Comparison of ENCODE assay signal across 1 cellular context in the genomic region with DNA sequence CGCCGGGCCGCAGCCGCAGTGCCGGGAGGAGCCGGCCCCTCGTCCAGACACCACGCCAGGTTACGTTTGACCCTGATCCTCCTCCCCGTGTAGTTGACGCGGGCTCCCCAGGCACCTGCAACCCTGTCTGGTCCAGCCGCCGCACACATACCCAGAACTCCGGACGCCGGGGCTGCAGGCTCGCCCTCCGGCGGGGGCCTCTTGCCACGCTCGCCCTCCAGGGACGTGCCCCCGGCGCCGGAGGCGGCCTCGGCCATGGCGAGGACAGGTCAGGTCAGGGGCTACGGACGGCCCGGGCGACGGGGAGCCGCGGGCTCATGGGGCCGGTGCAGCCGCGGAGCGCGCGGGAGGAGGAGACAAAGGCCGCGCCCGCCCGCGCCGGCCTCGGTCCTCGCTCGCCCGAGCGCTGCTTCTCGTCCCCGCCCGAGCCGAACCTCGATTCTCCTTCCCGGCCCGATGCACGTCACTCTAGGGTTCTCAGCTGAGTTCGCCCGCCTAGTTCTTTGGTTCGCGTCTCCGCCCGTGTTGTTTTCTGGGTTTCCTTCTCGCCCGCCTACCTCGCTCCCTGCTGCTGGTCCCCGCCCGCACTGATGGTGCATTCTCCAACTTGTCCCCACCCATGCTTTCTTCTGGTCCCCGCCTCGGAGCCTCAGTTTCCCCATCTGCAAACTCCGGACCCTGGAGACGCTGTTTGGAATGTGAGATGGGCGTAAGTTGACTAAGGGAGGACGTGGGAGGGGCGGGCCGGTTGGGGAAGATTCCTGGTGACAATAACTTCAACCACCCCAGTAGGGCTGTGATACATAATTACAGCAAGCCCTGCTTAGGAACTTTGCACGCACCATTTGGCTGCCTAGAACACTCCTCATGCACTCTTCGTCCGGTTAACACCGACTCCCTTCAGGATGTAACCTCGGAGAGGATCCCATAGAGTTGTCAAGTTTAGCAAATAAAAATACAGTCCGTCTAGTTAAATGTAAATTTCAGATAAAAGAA.
A peak's percentile ranks its signal among the peaks of the same experiment; 100 is the strongest.
TF ChIP-seq lines count a peak whose summit lies in the region.

A gene with protein sequence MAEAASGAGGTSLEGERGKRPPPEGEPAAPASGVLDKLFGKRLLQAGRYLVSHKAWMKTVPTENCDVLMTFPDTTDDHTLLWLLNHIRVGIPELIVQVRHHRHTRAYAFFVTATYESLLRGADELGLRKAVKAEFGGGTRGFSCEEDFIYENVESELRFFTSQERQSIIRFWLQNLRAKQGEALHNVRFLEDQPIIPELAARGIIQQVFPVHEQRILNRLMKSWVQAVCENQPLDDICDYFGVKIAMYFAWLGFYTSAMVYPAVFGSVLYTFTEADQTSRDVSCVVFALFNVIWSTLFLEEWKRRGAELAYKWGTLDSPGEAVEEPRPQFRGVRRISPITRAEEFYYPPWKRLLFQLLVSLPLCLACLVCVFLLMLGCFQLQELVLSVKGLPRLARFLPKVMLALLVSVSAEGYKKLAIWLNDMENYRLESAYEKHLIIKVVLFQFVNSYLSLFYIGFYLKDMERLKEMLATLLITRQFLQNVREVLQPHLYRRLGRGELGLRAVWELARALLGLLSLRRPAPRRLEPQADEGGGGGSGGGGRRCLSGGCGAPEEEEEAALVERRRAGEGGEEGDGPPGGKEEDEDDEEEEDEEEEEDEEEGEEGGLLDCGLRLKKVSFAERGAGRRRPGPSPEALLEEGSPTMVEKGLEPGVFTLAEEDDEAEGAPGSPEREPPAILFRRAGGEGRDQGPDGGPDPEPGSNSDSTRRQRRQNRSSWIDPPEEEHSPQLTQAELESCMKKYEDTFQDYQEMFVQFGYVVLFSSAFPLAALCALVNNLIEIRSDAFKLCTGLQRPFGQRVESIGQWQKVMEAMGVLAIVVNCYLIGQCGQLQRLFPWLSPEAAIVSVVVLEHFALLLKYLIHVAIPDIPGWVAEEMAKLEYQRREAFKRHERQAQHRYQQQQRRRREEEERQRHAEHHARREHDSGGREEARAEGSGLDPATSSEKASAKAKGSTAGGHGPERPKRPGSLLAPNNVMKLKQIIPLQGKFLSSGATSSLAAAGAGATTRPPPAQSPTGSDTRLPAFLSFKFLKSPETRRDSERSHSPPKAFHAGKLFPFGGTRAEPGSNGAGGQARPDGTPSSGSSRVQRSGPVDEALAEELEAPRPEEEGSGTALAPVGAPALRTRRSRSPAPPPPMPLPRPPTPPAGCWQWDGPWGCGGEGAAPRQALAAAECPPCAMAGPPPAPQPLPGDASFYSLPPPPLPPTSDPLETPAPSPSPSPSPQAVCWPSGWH (minus strand): TSS at position 442 of the 996 bp plus-strand sequence. CDS start 185 bp downstream, at position 257.

TF ChIP-seq in K562, 482 proteins besides CTCF, POLR2A, EP300 and RAD21 (continued from another document and continues in another):
- TF ChIP-seq RNF219 (CRISPR knock-in tag; IDR thresholded peaks at IDR 0.05) (no peak), ZSCAN32 (CRISPR knock-in tag; IDR thresholded peaks at IDR 0.05) (no peak), TOE1 (IDR thresholded peaks at IDR 0.05; ENCODE audit: borderline replicate concordance) (peak; percentile 96), TOE1 (CRISPR knock-in tag; IDR thresholded peaks at IDR 0.05; ENCODE audit: borderline replicate concordance, low read depth) (no peak), NFE2L1 (tag; IDR thresholded peaks at IDR 0.05; ENCODE audit: borderline replicate concordance, low read depth) (no peak), NFE2 (IDR thresholded peaks at IDR 0.05; ENCODE audit: low read depth) (no peak), ZBTB2 (IDR thresholded peaks at IDR 0.05) (peak; percentile 45; the same call in 1 of the 2 replicates), BRD9 (IDR thresholded peaks at IDR 0.05; ENCODE audit: low read depth, partially characterized antibody) (no peak), ZNF124 (CRISPR knock-in tag; IDR thresholded peaks at IDR 0.05) (no peak), NCOA1 (IDR thresholded peaks at IDR 0.05; ENCODE audit: low read depth) (peak; percentile 65; the same call in 1 of the 2 replicates), MLX (CRISPR knock-in tag; conservative IDR thresholded peaks at IDR 0.05) (no peak), ZNF263 (CRISPR knock-in tag; IDR thresholded peaks at IDR 0.05; ENCODE audit: borderline replicate concordance) (no peak; the same call in 1 of the 2 replicates), SMARCE1 (IDR thresholded peaks at IDR 0.05) (0 out of 2 replicates have a peak, but pooled peaks have one; percentile 30), EHMT2 (IDR thresholded peaks at IDR 0.05) (no peak), BCL6 (CRISPR knock-in tag; IDR thresholded peaks at IDR 0.05) (no peak), SNAPC5 (CRISPR knock-in tag; IDR thresholded peaks at IDR 0.05) (no peak), ZNF436 (CRISPR knock-in tag; IDR thresholded peaks at IDR 0.05) (no peak)
- TF ChIP-seq, protein P1, sequence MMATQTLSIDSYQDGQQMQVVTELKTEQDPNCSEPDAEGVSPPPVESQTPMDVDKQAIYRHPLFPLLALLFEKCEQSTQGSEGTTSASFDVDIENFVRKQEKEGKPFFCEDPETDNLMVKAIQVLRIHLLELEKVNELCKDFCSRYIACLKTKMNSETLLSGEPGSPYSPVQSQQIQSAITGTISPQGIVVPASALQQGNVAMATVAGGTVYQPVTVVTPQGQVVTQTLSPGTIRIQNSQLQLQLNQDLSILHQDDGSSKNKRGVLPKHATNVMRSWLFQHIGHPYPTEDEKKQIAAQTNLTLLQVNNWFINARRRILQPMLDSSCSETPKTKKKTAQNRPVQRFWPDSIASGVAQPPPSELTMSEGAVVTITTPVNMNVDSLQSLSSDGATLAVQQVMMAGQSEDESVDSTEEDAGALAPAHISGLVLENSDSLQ (IDR thresholded peaks at IDR 0.05): peak; percentile 97
- TF ChIP-seq, protein P2, sequence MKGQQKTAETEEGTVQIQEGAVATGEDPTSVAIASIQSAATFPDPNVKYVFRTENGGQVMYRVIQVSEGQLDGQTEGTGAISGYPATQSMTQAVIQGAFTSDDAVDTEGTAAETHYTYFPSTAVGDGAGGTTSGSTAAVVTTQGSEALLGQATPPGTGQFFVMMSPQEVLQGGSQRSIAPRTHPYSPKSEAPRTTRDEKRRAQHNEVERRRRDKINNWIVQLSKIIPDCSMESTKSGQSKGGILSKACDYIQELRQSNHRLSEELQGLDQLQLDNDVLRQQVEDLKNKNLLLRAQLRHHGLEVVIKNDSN (CRISPR knock-in tag; IDR thresholded peaks at IDR 0.05): peak; percentile 32; the same call in 1 of the 2 replicates
- TF ChIP-seq, protein P3, sequence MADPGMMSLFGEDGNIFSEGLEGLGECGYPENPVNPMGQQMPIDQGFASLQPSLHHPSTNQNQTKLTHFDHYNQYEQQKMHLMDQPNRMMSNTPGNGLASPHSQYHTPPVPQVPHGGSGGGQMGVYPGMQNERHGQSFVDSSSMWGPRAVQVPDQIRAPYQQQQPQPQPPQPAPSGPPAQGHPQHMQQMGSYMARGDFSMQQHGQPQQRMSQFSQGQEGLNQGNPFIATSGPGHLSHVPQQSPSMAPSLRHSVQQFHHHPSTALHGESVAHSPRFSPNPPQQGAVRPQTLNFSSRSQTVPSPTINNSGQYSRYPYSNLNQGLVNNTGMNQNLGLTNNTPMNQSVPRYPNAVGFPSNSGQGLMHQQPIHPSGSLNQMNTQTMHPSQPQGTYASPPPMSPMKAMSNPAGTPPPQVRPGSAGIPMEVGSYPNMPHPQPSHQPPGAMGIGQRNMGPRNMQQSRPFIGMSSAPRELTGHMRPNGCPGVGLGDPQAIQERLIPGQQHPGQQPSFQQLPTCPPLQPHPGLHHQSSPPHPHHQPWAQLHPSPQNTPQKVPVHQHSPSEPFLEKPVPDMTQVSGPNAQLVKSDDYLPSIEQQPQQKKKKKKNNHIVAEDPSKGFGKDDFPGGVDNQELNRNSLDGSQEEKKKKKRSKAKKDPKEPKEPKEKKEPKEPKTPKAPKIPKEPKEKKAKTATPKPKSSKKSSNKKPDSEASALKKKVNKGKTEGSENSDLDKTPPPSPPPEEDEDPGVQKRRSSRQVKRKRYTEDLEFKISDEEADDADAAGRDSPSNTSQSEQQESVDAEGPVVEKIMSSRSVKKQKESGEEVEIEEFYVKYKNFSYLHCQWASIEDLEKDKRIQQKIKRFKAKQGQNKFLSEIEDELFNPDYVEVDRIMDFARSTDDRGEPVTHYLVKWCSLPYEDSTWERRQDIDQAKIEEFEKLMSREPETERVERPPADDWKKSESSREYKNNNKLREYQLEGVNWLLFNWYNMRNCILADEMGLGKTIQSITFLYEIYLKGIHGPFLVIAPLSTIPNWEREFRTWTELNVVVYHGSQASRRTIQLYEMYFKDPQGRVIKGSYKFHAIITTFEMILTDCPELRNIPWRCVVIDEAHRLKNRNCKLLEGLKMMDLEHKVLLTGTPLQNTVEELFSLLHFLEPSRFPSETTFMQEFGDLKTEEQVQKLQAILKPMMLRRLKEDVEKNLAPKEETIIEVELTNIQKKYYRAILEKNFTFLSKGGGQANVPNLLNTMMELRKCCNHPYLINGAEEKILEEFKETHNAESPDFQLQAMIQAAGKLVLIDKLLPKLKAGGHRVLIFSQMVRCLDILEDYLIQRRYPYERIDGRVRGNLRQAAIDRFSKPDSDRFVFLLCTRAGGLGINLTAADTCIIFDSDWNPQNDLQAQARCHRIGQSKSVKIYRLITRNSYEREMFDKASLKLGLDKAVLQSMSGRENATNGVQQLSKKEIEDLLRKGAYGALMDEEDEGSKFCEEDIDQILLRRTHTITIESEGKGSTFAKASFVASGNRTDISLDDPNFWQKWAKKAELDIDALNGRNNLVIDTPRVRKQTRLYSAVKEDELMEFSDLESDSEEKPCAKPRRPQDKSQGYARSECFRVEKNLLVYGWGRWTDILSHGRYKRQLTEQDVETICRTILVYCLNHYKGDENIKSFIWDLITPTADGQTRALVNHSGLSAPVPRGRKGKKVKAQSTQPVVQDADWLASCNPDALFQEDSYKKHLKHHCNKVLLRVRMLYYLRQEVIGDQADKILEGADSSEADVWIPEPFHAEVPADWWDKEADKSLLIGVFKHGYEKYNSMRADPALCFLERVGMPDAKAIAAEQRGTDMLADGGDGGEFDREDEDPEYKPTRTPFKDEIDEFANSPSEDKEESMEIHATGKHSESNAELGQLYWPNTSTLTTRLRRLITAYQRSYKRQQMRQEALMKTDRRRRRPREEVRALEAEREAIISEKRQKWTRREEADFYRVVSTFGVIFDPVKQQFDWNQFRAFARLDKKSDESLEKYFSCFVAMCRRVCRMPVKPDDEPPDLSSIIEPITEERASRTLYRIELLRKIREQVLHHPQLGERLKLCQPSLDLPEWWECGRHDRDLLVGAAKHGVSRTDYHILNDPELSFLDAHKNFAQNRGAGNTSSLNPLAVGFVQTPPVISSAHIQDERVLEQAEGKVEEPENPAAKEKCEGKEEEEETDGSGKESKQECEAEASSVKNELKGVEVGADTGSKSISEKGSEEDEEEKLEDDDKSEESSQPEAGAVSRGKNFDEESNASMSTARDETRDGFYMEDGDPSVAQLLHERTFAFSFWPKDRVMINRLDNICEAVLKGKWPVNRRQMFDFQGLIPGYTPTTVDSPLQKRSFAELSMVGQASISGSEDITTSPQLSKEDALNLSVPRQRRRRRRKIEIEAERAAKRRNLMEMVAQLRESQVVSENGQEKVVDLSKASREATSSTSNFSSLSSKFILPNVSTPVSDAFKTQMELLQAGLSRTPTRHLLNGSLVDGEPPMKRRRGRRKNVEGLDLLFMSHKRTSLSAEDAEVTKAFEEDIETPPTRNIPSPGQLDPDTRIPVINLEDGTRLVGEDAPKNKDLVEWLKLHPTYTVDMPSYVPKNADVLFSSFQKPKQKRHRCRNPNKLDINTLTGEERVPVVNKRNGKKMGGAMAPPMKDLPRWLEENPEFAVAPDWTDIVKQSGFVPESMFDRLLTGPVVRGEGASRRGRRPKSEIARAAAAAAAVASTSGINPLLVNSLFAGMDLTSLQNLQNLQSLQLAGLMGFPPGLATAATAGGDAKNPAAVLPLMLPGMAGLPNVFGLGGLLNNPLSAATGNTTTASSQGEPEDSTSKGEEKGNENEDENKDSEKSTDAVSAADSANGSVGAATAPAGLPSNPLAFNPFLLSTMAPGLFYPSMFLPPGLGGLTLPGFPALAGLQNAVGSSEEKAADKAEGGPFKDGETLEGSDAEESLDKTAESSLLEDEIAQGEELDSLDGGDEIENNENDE (IDR thresholded peaks at IDR 0.05; ENCODE audit: low read depth, low read length): no peak
- TF ChIP-seq, protein P4, sequence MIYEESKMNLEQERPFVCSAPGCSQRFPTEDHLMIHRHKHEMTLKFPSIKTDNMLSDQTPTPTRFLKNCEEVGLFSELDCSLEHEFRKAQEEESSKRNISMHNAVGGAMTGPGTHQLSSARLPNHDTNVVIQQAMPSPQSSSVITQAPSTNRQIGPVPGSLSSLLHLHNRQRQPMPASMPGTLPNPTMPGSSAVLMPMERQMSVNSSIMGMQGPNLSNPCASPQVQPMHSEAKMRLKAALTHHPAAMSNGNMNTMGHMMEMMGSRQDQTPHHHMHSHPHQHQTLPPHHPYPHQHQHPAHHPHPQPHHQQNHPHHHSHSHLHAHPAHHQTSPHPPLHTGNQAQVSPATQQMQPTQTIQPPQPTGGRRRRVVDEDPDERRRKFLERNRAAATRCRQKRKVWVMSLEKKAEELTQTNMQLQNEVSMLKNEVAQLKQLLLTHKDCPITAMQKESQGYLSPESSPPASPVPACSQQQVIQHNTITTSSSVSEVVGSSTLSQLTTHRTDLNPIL (CRISPR knock-in tag; IDR thresholded peaks at IDR 0.05): no peak
